ENCODE assay signal across 9 cellular contexts in the genomic region with DNA sequence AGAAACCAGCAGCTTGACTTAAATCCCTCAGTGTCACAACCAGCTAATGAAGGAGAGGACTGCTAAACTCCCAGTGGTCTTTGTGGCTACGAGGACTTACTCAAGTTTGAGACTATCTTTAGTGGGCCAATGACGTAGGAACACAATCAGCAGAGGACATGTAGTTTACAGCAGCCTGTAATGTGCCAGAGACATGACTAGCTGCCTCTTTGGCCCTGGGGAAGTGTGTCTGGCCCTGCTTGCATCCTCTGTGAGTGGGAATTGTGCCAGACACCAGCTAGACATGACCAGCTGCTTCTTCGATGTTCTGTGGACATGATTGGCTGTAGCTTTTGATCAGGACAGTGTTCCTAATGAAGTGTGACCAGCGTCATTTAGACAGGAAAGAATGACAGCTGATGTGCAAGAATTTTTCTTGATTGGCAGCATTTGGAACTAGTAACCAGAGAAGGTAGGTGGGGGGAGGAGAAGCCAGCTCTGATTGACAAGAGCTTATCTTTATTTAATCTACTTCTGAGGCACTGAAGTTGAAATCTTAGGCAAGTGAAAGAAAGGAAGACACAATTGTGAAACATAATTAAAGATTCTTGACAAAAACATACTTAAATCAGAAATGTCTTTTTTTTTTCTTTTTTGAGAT.
DNase-seq lines count a peak whose midpoint lies in the region; ATAC-seq and FAIRE-seq lines count a peak whose summit lies in the region.
"Had no signal": no experiment of that assay in that cellular context is flagged by ENCODE, and none has a peak within 500 bp of the region (broad histone marks: within the 10 kb centered on the region; RNA-seq: fewer than 3 reads in every experiment).

No MANE protein-coding gene starts in this region.

- H3K9me3 ChIP-seq in right cardiac atrium (ENCODE audit: control insufficient read depth, low read length) = no peaks in the 10 kb centered on the region

- FAIRE-seq in GM18507 (lab: Jason Lieb, UNC) = peak; percentile 82

- no peak overlapping the region for H3K4me3 ChIP-seq in right cardiac atrium (ENCODE audit: low read length)

- no peak overlapping the region for H3K27ac ChIP-seq in right cardiac atrium (ENCODE audit: low read length)
- H3K27ac ChIP-seq: epithelial cell of prostate had no signal

- DNase-seq in GM18507 (ENCODE audit: extremely low spot score, insufficient read length, low read depth) (no peak), NCI-H524 treated with DMSO at 0.1 percent for 48 hours (lab: John Stamatoyannopoulos, UW) (peak; percentile 54), right cardiac atrium (peak; percentile 64 to 77 (median 75)), SW480 (ENCODE audit: low spot score) (no peak), NOMO-1 treated with dmso at 0.1 percent for 144 hours (lab: John Stamatoyannopoulos, UW; ENCODE audit: unreplicated experiment) (no peak), activated T-cell treated with anti-CD3 and anti-CD28 coated beads for 4 hours (no peak)
- DNase-seq in stimulated activated naive CD4-positive, alpha-beta T cell treated with Interleukin-2 at 50 U/mL for 16 hours (lab: John Stamatoyannopoulos, UW) = no peak

- no peaks in the 10 kb centered on the region for H3K27me3 ChIP-seq in right cardiac atrium (ENCODE audit: control insufficient read depth, insufficient read depth)

- intact Hi-C loops in right cardiac atrium (cut with DNase I) = no loop called here

- H3K4me1 ChIP-seq in right cardiac atrium (ENCODE audit: control insufficient read depth, insufficient read depth, low read length) = peaks cover 9% of the 10 kb centered on the region

- WGBS in right cardiac atrium = 5% methylated on average over 4 of the region's 4 CpGs

- ATAC-seq in HG02610 (IDR thresholded peaks at IDR 0.05; ENCODE audit: unreplicated experiment) = peak; percentile 55
- peak; percentile 95 to 97 for ATAC-seq in right cardiac atrium

Comparison
In these comparisons a context has a peak if more than half of its experiments do, and no peak if none do; other contexts are left out.
1. DNase-seq: peak in NCI-H524 treated with DMSO at 0.1 percent for 48 hours (single experiment) and right cardiac atrium (3 of 3); none in GM18507 (single experiment), SW480 (single experiment), NOMO-1 treated with dmso at 0.1 percent for 144 hours (single experiment), stimulated activated naive CD4-positive, alpha-beta T cell treated with Interleukin-2 at 50 U/mL for 16 hours (single experiment) and activated T-cell treated with anti-CD3 and anti-CD28 coated beads for 4 hours (single experiment).